23 cellular contexts compared by ENCODE assay signal in the genomic region with DNA sequence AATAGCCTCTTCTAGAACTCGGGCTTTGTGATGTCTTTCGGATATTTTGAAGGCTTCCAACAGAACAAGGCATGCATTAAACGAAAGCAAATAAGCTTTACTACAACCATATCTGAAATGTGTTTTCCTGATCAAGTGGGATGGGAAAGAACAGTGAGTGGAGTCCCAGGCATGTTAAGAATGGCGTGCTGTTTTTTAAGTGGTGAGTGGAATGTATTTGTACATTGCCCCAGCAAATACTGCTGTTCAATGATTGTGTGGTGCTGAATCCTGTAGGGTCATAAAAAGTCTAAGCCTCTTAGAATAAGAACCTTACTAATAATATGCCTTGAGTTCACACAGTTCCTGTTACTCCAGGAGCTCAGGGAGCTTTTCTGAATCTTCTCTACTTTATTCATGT. TPM values are rescaled to one million over a fixed set of nuclear protein-coding genes. Genes with fewer than 3 reads are reported as not detected.
A peak's percentile ranks its signal among the peaks of the same experiment; 100 is the strongest.
DNase-seq lines count a peak whose midpoint lies in the region; ATAC-seq, FAIRE-seq and TF ChIP-seq lines count a peak whose summit lies in the region.
"Had no signal": no experiment of that assay in that cellular context is flagged by ENCODE, and none has a peak within 500 bp of the region (broad histone marks: within the 10 kb centered on the region; RNA-seq: fewer than 3 reads in every experiment).

No MANE protein-coding gene starts in this region.

- H2AFZ ChIP-seq in GM23248, result no peak overlapping the region
- H2AFZ ChIP-seq in hepatocyte, result no peak overlapping the region

- H3K27ac ChIP-seq in A549, result no peak overlapping the region
- H3K27ac ChIP-seq in GM23248, result no peak overlapping the region
- H3K27ac ChIP-seq in hepatocyte, result no peak overlapping the region
- H3K27ac ChIP-seq: epithelial cell of prostate, heart right ventricle had no signal

- TF ChIP-seq CTCF in A549 (IDR thresholded peaks at IDR 0.05), result no peak
- no peak for TF ChIP-seq CTCF in hepatocyte (IDR thresholded peaks at IDR 0.05; ENCODE audit: poor library complexity)

- H3K4me3 ChIP-seq in A549 (no peak overlapping the region), GM23248 (no peak overlapping the region), hepatocyte (no peak overlapping the region)
- H3K4me3 ChIP-seq: heart right ventricle had no signal

- TF ChIP-seq RAD21 in A549 (conservative IDR thresholded peaks at IDR 0.05 in 1 of 2, IDR thresholded peaks at IDR 0.05 in 1 of 2), result no peak

- H3K36me3 ChIP-seq in GM23248 (ENCODE audit: low read depth) (no peaks in the 10 kb centered on the region), hepatocyte (replicated peaks; ENCODE audit: insufficient read depth, low read depth) (no peaks in the 10 kb centered on the region)
- H3K36me3 ChIP-seq: heart right ventricle had no signal

- no peak for TF ChIP-seq EP300 in A549 (IDR thresholded peaks at IDR 0.05)

- FAIRE-seq in A549 (lab: Jason Lieb, UNC), result no peak
- FAIRE-seq: keratinocyte had no signal

- H3K9me2 ChIP-seq in GM23248 (ENCODE audit: insufficient read depth) (no peaks in the 10 kb centered on the region), hepatocyte (replicated peaks; ENCODE audit: insufficient read depth) (no peaks in the 10 kb centered on the region)

- H3K79me2 ChIP-seq in GM23248 (ENCODE audit: insufficient read depth), result no peaks in the 10 kb centered on the region
- H3K79me2 ChIP-seq in hepatocyte, result no peaks in the 10 kb centered on the region

- H3K4me1 ChIP-seq in A549 (0 out of 3 replicates have a peak, but pooled peaks cover 4% of the 10 kb centered on the region), GM23248 (ENCODE audit: insufficient read depth) (peaks cover 5% of the 10 kb centered on the region), hepatocyte (ENCODE audit: insufficient read depth) (no peaks in the 10 kb centered on the region)

- no peaks in the 10 kb centered on the region for H3K9me3 ChIP-seq in A549
- no peaks in the 10 kb centered on the region for H3K9me3 ChIP-seq in GM23248 (ENCODE audit: low read depth)
- no peaks in the 10 kb centered on the region for H3K9me3 ChIP-seq in hepatocyte (ENCODE audit: low read depth)
- H3K9me3 ChIP-seq: heart right ventricle had no signal

- no peak overlapping the region for H3K9ac ChIP-seq in GM23248

- H3K4me2 ChIP-seq in A549, result no peak overlapping the region
- H3K4me2 ChIP-seq in GM23248 (ENCODE audit: unreplicated experiment), result no peak overlapping the region
- H3K4me2 ChIP-seq in hepatocyte, result no peak overlapping the region

- in situ Hi-C loops in GM23248 (cut with MboI), result no loop called here

- 0 out of 2 replicates have a peak, but pooled peaks cover 8% of the 10 kb centered on the region for H3F3A ChIP-seq in GM23248 (ENCODE audit: insufficient read depth)

- H4K20me1 ChIP-seq in GM23248 (ENCODE audit: insufficient read depth) (no peaks in the 10 kb centered on the region), hepatocyte (ENCODE audit: insufficient read depth, poor library complexity, severe bottlenecking) (no peaks in the 10 kb centered on the region)

- no peak for TF ChIP-seq POLR2A in A549 (IDR thresholded peaks at IDR 0.05; ENCODE audit: low read length)

- ATAC-seq in A549 (no peak), GM21528 (IDR thresholded peaks at IDR 0.05; ENCODE audit: low FRiP score, unreplicated experiment) (no peak)
- ATAC-seq: heart right ventricle, right cardiac atrium had no signal

- POLR2A ChIA-PET in A549 (lab: Yijun Ruan, JAX), result no interaction called here

- DNase-seq in A549 (ENCODE audit: low read depth in 1 of 2, low spot score in 1 of 2) (no peak), GM23248 (peak; percentile 68), amniotic epithelial cell (ENCODE audit: low read depth) (peak; percentile 81), hepatocyte (ENCODE audit: low spot score) (peak; percentile 30), globus pallidus (ENCODE audit: low spot score) (no peak), GM19240 (ENCODE audit: insufficient read length, low spot score) (no peak), SIG-M5 treated with dmso at 0.1 percent for 504 hours (lab: John Stamatoyannopoulos, UW; ENCODE audit: unreplicated experiment) (no peak)
- DNase-seq: activated CD4-positive, alpha-beta T cell treated with anti-CD3 and anti-CD28 coated beads for 1 hour; activated gamma-delta T cell; CD4-positive, alpha-beta memory T cell; heart right ventricle; midbrain; MM.1S; NCI-H2029 treated with DMSO at 0.1 percent for 48 hours; NCI-H524 treated with DMSO at 0.1 percent for 48 hours; OCI-M1; right cardiac atrium; T1000 had no signal

- H3K27me3 ChIP-seq in GM23248 (replicated peaks; ENCODE audit: insufficient read depth), result no peaks in the 10 kb centered on the region
- H3K27me3 ChIP-seq in hepatocyte, result no peaks in the 10 kb centered on the region
- H3K27me3 ChIP-seq: heart right ventricle had no signal

- WGBS in A549 (ENCODE audit: missing lambda C conversion rate), result 91% methylated on average over 4 of the region's 4 CpGs
- WGBS in GM23248 (ENCODE audit: low coverage in 1 of 2, low lambda C conversion rate in 2 of 2, missing lambda C conversion rate in 2 of 2), 2 experiments, result 63 to 64% methylated on average over 4 of the region's 4 CpGs
- 70% methylated on average over 4 of the region's 4 CpGs for WGBS in hepatocyte (ENCODE audit: low lambda C conversion rate, missing lambda C conversion rate)

- CTCF ChIA-PET in A549 (lab: Yijun Ruan, JAX), result interaction anchor here (0.6 to 9.7 kb wide), 7 partner anchors 10 to 512 kb away, joined by 3 to 55 read pairs (median 4); no protein-coding TSS in a partner anchor

TF ChIP-seq in A549, 52 proteins besides CTCF, POLR2A, EP300 and RAD21:
- TF ChIP-seq, protein P1, sequence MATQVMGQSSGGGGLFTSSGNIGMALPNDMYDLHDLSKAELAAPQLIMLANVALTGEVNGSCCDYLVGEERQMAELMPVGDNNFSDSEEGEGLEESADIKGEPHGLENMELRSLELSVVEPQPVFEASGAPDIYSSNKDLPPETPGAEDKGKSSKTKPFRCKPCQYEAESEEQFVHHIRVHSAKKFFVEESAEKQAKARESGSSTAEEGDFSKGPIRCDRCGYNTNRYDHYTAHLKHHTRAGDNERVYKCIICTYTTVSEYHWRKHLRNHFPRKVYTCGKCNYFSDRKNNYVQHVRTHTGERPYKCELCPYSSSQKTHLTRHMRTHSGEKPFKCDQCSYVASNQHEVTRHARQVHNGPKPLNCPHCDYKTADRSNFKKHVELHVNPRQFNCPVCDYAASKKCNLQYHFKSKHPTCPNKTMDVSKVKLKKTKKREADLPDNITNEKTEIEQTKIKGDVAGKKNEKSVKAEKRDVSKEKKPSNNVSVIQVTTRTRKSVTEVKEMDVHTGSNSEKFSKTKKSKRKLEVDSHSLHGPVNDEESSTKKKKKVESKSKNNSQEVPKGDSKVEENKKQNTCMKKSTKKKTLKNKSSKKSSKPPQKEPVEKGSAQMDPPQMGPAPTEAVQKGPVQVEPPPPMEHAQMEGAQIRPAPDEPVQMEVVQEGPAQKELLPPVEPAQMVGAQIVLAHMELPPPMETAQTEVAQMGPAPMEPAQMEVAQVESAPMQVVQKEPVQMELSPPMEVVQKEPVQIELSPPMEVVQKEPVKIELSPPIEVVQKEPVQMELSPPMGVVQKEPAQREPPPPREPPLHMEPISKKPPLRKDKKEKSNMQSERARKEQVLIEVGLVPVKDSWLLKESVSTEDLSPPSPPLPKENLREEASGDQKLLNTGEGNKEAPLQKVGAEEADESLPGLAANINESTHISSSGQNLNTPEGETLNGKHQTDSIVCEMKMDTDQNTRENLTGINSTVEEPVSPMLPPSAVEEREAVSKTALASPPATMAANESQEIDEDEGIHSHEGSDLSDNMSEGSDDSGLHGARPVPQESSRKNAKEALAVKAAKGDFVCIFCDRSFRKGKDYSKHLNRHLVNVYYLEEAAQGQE (IDR thresholded peaks at IDR 0.05), result peak; percentile 79; the same call in 1 of the 2 replicates
- no peak for TF ChIP-seq ESRRA (IDR thresholded peaks at IDR 0.05; ENCODE audit: borderline replicate concordance, low read length)

RNA-seq across cellular contexts. Expression of a gene that starts 52.5 kb away (rescaled TPM):
- polyA plus RNA-seq in A549 (2011; rRNA removed) (not detected in 2 replicates), A549 (2017; fragmentation: RNase III; extraction: RNeasy Plus Mini Kit Qiagen cat#74134 plus additional on column Dnase treatment) (not detected in 3 replicates), GM23248 (2016; fragmentation: Nextera tagmentation; extraction: Ambion mirVana) (3.3 and 3.6 TPM in 2 replicates), hepatocyte (4.4 and 5.6 TPM in 2 replicates)
- polyA plus RNA-seq in A549 (2012; cell fraction: cytosol; rRNA removed), result 0.06 TPM in 1 of 2 replicates, not detected in the other
- polyA plus RNA-seq in A549 (2012; cell fraction: nucleus; rRNA removed), result 0.07 TPM in 1 of 2 replicates, not detected in the other
- polyA minus RNA-seq in A549 (2011; rRNA and poly(A)+ RNA removed), result not detected in 2 replicates
- total RNA-seq in GM23248 (2014; rRNA removed; shearing (Covaris generic)), result 2.5 and 5.8 TPM in 2 replicates
- total RNA-seq in hepatocyte, result 3.5 and 6.0 TPM in 2 replicates
- total RNA-seq: A172, SK-MEL-5 had no signal
- polyA plus RNA-seq: keratinocyte had no signal

Comparison
In these comparisons a context has a peak if more than half of its experiments do, and no peak if none do; other contexts are left out.
1. DNase-seq: peak in GM23248 (single experiment), amniotic epithelial cell (single experiment) and hepatocyte (single experiment); none in A549 (0 of 2), globus pallidus (single experiment), GM19240 (single experiment) and SIG-M5 treated with dmso at 0.1 percent for 504 hours (single experiment).